1 cellular context compared by ENCODE assay signal in genomic region chr10:123446449-123447156, GRCh38.
TF ChIP-seq lines count a peak whose summit lies in the region.

No MANE protein-coding gene starts in this region.

TF ChIP-seq in WTC11, 78 proteins besides CTCF, POLR2A, EP300 and RAD21 (continued from another document):
- no peak for TF ChIP-seq PRDM15 (CRISPR knock-in tag; IDR thresholded peaks at IDR 0.05)
- TF ChIP-seq ERG (CRISPR knock-in tag; IDR thresholded peaks at IDR 0.05) = no peak
- TF ChIP-seq HMGXB4 (CRISPR knock-in tag; IDR thresholded peaks at IDR 0.05) = no peak
